Comparison of ENCODE assay signal across 11 cellular contexts in genomic region chr2:110854355-110855081, GRCh38.
A peak's percentile ranks its signal among the peaks of the same experiment; 100 is the strongest.
DNase-seq lines count a peak whose midpoint lies in the region; ATAC-seq, FAIRE-seq and TF ChIP-seq lines count a peak whose summit lies in the region.
"Had no signal": no experiment of that assay in that cellular context is flagged by ENCODE, and none has a peak within 500 bp of the region (broad histone marks: within the 10 kb centered on the region; RNA-seq: fewer than 3 reads in every experiment).

No MANE protein-coding gene starts in this region.

- H3K4me3 ChIP-seq in AG09309 (ENCODE audit: control insufficient read depth, low read depth, low read length) (no peak overlapping the region), GM12875 (ENCODE audit: low read depth, low read length) (no peak overlapping the region), fibroblast of pulmonary artery (replicated peaks; ENCODE audit: low read depth, low read length) (no peak overlapping the region), lower leg skin (ENCODE audit: low read depth, poor library complexity, severe bottlenecking) (no peak overlapping the region)

- no peak for DNase-seq in AG09309 (ENCODE audit: low read depth)
- DNase-seq in RKO (ENCODE audit: low spot score) = peak; percentile 8
- no peak for DNase-seq in fibroblast of pulmonary artery (ENCODE audit: low read depth)
- no peak for DNase-seq in GM19239 (ENCODE audit: insufficient read length, low spot score)
- no peak for DNase-seq in lower leg skin (ENCODE audit: low spot score in 2 of 2)
- DNase-seq: GDM1, NCI-H2081 treated with DMSO at 0.1 percent for 48 hours had no signal

- TF ChIP-seq CTCF in AG09309 (IDR thresholded peaks at IDR 0.05; ENCODE audit: control insufficient read depth, insufficient read depth, low read depth, low read length, missing control alignments) (peak; percentile 15), GM12875 (IDR thresholded peaks at IDR 0.05; ENCODE audit: borderline replicate concordance, insufficient read depth, low read depth, low read length) (peak; percentile 35; the same call in 1 of the 2 replicates), fibroblast of pulmonary artery (IDR thresholded peaks at IDR 0.05; ENCODE audit: low read length, missing control alignments) (peak; percentile 42), lower leg skin (IDR thresholded peaks at IDR 0.05) (no peak)

- intact Hi-C loops in lower leg skin (cut with DNase I; ENCODE audit: low total_unique reads) = no loop called here

- TF ChIP-seq POLR2A in GM18505 (IDR thresholded peaks at IDR 0.05; ENCODE audit: borderline replicate concordance, extremely low read depth, insufficient read depth, insufficient read length) = no peak
- no peak for TF ChIP-seq POLR2A in lower leg skin (IDR thresholded peaks at IDR 0.05)

- no peak for FAIRE-seq in GM19239 (lab: Jason Lieb, UNC)

- ATAC-seq in GM18505 (IDR thresholded peaks at IDR 0.05; ENCODE audit: unreplicated experiment) (no peak), GM19324 (IDR thresholded peaks at IDR 0.05; ENCODE audit: low FRiP score, unreplicated experiment) (no peak)
- ATAC-seq: left lobe of liver had no signal

Comparison
In these comparisons a context has a peak if more than half of its experiments do, and no peak if none do; other contexts are left out.
1. CTCF ChIP-seq: peak in AG09309 (single experiment), GM12875 (single experiment) and fibroblast of pulmonary artery (single experiment); none in lower leg skin (0 of 3).